ENCODE assay signal across 32 cellular contexts in the genomic region with DNA sequence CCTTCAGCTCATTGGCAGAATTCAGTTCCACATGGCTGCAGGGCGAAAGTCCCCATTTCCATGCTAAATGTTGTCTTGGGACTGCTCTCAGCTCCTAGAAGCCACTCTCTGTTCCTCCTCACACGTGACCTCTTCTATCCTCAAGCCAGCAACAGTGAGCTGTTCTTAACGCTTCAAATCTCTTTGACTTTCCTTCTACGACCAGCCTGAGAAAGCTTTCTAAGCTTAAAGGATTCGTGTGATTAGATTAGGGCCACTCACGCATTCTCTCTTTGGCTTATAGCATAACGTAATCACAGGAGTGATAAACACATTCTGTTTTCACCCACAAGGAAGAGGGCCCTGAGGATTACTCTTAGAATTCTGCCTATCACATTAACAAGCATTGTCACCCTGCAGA. TPM values are rescaled to one million over a fixed set of nuclear protein-coding genes. Genes with fewer than 3 reads are reported as not detected.
DNase-seq lines count a peak whose midpoint lies in the region; ATAC-seq and TF ChIP-seq lines count a peak whose summit lies in the region.
"Had no signal": no experiment of that assay in that cellular context is flagged by ENCODE, and none has a peak within 500 bp of the region (broad histone marks: within the 10 kb centered on the region; RNA-seq: fewer than 3 reads in every experiment).

No MANE protein-coding gene starts in this region.

- ATAC-seq in GM19035 (IDR thresholded peaks at IDR 0.05; ENCODE audit: unreplicated experiment) = no peak
- ATAC-seq: activated CD4-positive, CD25-positive, alpha-beta regulatory T cell treated with anti-CD3 and anti-CD28 coated beads, Interleukin-2, amount 50 U/mL, for 24 hours; HepG2; natural killer cell; pancreas; T-helper 17 cell had no signal

- H3K27me3 ChIP-seq in cardiac muscle cell (no peaks in the 10 kb centered on the region), Karpas-422 (ENCODE audit: low read length) (no peaks in the 10 kb centered on the region)
- H3K27me3 ChIP-seq: pancreas, right atrium auricular region had no signal

- H3K27ac Mint-ChIP-seq in progenitor cell of endocrine pancreas = peak overlapping the region; percentile 19
- H3K27ac Mint-ChIP-seq: natural killer cell; stimulated activated naive CD8-positive, alpha-beta T cell treated with anti-CD3 and anti-CD28 coated beads, Interleukin-15, Interleukin-2, amounts not matched to agents 100 ng/mL and 50 ng/mL, for 24 hours; T-helper 17 cell had no signal

- intact Hi-C loops in cardiac septum (cut with DNase I) = no loop called here

- peak overlapping the region; percentile 88 for H3K27ac ChIP-seq in cardiac muscle cell
- H3K27ac ChIP-seq in Karpas-422 (ENCODE audit: low read length) = no peak overlapping the region
- H3K27ac ChIP-seq: 22Rv1, C4-2B, HL-60, pancreas, PC-9, right atrium auricular region had no signal

- H3K4me2 ChIP-seq in Karpas-422 (ENCODE audit: low read depth, low read length, poor library complexity, severe bottlenecking) = no peak overlapping the region
- H3K4me2 ChIP-seq: PC-9 had no signal

- H3K36me3 Mint-ChIP-seq in progenitor cell of endocrine pancreas (ENCODE audit: insufficient read depth) = no peaks in the 10 kb centered on the region
- H3K36me3 Mint-ChIP-seq: natural killer cell had no signal

- H3K9me3 Mint-ChIP-seq in progenitor cell of endocrine pancreas (ENCODE audit: low read depth) = no peaks in the 10 kb centered on the region

- no peaks in the 10 kb centered on the region for H4K20me1 ChIP-seq in Karpas-422 (ENCODE audit: insufficient read depth, low read depth, low read length)

- H3K9ac ChIP-seq in Karpas-422 (ENCODE audit: low read length) = no peak overlapping the region

- TF ChIP-seq CTCF in cardiac muscle cell (IDR thresholded peaks at IDR 0.05; ENCODE audit: low read depth, low read length) (no peak), progenitor cell of endocrine pancreas (IDR thresholded peaks at IDR 0.05; ENCODE audit: unreplicated experiment) (no peak)

- no peaks in the 10 kb centered on the region for H3K9me2 ChIP-seq in Karpas-422 (replicated peaks; ENCODE audit: insufficient read depth, low read length)

- H3K27me3 Mint-ChIP-seq in progenitor cell of endocrine pancreas = no peaks in the 10 kb centered on the region
- H3K27me3 Mint-ChIP-seq: stimulated activated naive CD8-positive, alpha-beta T cell treated with anti-CD3 and anti-CD28 coated beads, Interleukin-15, Interleukin-2, amounts not matched to agents 100 ng/mL and 50 ng/mL, for 24 hours; T-helper 17 cell had no signal

- H3K4me3 Mint-ChIP-seq in progenitor cell of endocrine pancreas (ENCODE audit: low read depth) = no peak overlapping the region
- H3K4me3 Mint-ChIP-seq: natural killer cell; stimulated activated naive CD8-positive, alpha-beta T cell treated with anti-CD3 and anti-CD28 coated beads, Interleukin-15, Interleukin-2, amounts not matched to agents 100 ng/mL and 50 ng/mL, for 24 hours; T-helper 17 cell had no signal

- H3K4me1 Mint-ChIP-seq in progenitor cell of endocrine pancreas (ENCODE audit: low read depth) = peaks cover 9% of the 10 kb centered on the region
- H3K4me1 Mint-ChIP-seq: natural killer cell, T-helper 17 cell had no signal

- H3K9me3 ChIP-seq in cardiac muscle cell (ENCODE audit: low read depth) = no peaks in the 10 kb centered on the region
- H3K9me3 ChIP-seq in Karpas-422 (ENCODE audit: low read length) = peaks cover 2% of the 10 kb centered on the region; the same call in 1 of the 2 replicates
- H3K9me3 ChIP-seq: pancreas, right atrium auricular region had no signal

- H3K36me3 ChIP-seq in cardiac muscle cell = no peaks in the 10 kb centered on the region
- no peaks in the 10 kb centered on the region for H3K36me3 ChIP-seq in Karpas-422 (ENCODE audit: insufficient read depth, low read length)
- H3K36me3 ChIP-seq: pancreas, right atrium auricular region had no signal

- DNase-seq in cardiac muscle cell (ENCODE audit: low read depth in 1 of 2, low spot score in 1 of 2) (peak in 1 of 2 donors; percentile 52), cardiac septum (ENCODE audit: low spot score) (no peak), islet precursor cell (peak; percentile 70), progenitor cell of endocrine pancreas (ENCODE audit: low spot score, unreplicated experiment) (no peak), Karpas-422 (no peak), DMS153 (lab: John Stamatoyannopoulos, UW) (no peak), NCI-H345 (lab: John Stamatoyannopoulos, UW) (no peak)
- DNase-seq: activated CD4-positive, alpha-beta T cell treated with anti-CD3 and anti-CD28 coated beads, Interleukin-2, amount 50 U/mL, for 48 hours; activated gamma-delta T cell treated with Interleukin-2 at 50 U/mL for 16 hours; activated T-cell treated with anti-CD3 and anti-CD28 coated beads, Interleukin-2, amount 50 U/mL, for 48 hours; central memory CD4-positive, alpha-beta T cell; COR-L47; DMS79 treated with DMSO at 0.1 percent for 48 hours; kidney glomerular epithelial cell; natural killer cell; NCI-H1417; NCI-H2029; NCI-H524 treated with DMSO at 0.1 percent for 48 hours; pancreas; PC-9; stimulated activated CD4-positive, alpha-beta T cell treated with anti-CD3 and anti-CD28 coated beads, Interleukin-1b, Interleukin-23, amount 100 ng/mL, for 48 hours; stimulated activated CD8-positive, alpha-beta memory T cell treated with anti-CD3 and anti-CD28 coated beads, Interleukin-4, amount 100 ng/mL, for 48 hours; T-helper 17 cell had no signal

- H3K4me1 ChIP-seq in cardiac muscle cell (ENCODE audit: low read depth) (peaks cover 24% of the 10 kb centered on the region), Karpas-422 (ENCODE audit: low read length) (no peaks in the 10 kb centered on the region)
- H3K4me1 ChIP-seq: pancreas, right atrium auricular region had no signal

- H3K4me3 ChIP-seq in cardiac muscle cell (no peak overlapping the region), Karpas-422 (ENCODE audit: low read length) (no peak overlapping the region)
- H3K4me3 ChIP-seq: pancreas, PC-9, right atrium auricular region had no signal

- no peak overlapping the region for H2AFZ ChIP-seq in Karpas-422 (ENCODE audit: low read length)
- H2AFZ ChIP-seq: PC-9 had no signal

- H3K79me2 ChIP-seq in Karpas-422 (ENCODE audit: low read length) = no peaks in the 10 kb centered on the region

RNA-seq across cellular contexts. Expression of gene LAMA1, which starts 29.8 kb away (rescaled TPM):
- total RNA-seq in cardiac muscle cell (14.1 and 36.8 TPM in 2 replicates), cardiac septum (0.40 TPM), progenitor cell of endocrine pancreas (257 and 299 TPM in 2 replicates)
- polyA plus RNA-seq in cardiac muscle cell = 11.4 and 20.8 TPM in 2 replicates
- not detected in 2 replicates for total RNA-seq in Karpas-422 (2014; rRNA removed; shearing (Covaris generic); ENCODE audit: low replicate concordance)
- total RNA-seq: mononuclear cell, natural killer cell, PC-9, T-helper 17 cell had no signal

Comparison
In these comparisons a context has a peak if more than half of its experiments do, and no peak if none do; other contexts are left out.
1. RNA of gene LAMA1, which starts 29.8 kb away (total RNA-seq): 257 to 299 TPM in progenitor cell of endocrine pancreas and 14.1 to 36.8 TPM in cardiac muscle cell; 0.40 TPM in cardiac septum (single experiment) and not detected in Karpas-422; every median in the first group is over 10 times any median in the second.